In the genomic region with DNA sequence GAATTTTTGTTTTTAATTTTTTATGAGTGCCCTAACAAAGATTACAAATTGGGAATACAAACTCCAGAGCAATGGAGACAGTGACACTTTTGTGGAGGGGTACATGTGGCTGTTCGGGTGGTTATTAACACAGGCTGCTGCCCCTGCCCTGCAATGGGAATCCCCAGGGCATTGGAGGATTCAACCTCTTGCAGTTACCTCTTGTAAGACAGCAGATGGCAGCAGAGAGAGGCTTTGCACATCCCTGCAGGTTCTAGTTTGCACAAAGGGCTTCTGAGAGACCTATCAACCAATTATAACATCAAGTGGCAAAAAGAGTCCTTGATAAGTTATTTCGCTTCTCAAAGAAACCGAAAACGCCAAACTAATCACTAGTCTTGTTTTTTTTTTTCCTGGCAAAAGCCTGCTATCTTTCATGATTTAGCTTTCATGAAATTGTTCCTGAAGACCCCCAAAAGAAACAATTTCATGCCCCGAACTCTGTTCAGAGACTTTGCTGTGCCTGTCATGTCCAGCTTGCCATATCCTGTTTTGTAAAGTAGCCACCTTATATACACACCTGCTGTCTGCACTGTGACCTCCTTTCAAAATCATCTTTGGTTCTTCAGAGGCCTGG, we compare ENCODE assay signal across 8 cellular contexts. TPM values are rescaled to one million over a fixed set of nuclear protein-coding genes. Genes with fewer than 3 reads are reported as not detected.
DNase-seq lines count a peak whose midpoint lies in the region; ATAC-seq and TF ChIP-seq lines count a peak whose summit lies in the region.

No MANE protein-coding gene starts in this region.

- H3K27me3 Mint-ChIP-seq in Calu3 (ENCODE audit: unreplicated experiment) = no peaks in the 10 kb centered on the region
- H3K27me3 Mint-ChIP-seq in activated T-cell treated with anti-CD3 and anti-CD28 coated beads, Interleukin-2, amount 50 U/mL, for 24 hours = peaks cover 43% of the 10 kb centered on the region

- H3K9me3 Mint-ChIP-seq in Calu3 (ENCODE audit: low read depth, unreplicated experiment) = no peaks in the 10 kb centered on the region
- H3K9me3 Mint-ChIP-seq in activated T-cell treated with anti-CD3 and anti-CD28 coated beads, Interleukin-2, amount 50 U/mL, for 24 hours = no peaks in the 10 kb centered on the region

- H3K4me3 ChIP-seq in foreskin fibroblast (ENCODE audit: low read depth in 1 of 2, low read length in 2 of 2) = no peak overlapping the region

- H3K4me3 Mint-ChIP-seq in Calu3 (ENCODE audit: low read depth, unreplicated experiment) = no peak overlapping the region
- H3K4me3 Mint-ChIP-seq in activated T-cell treated with anti-CD3 and anti-CD28 coated beads, Interleukin-2, amount 50 U/mL, for 24 hours = no peak overlapping the region

- H3K36me3 Mint-ChIP-seq in Calu3 (ENCODE audit: insufficient read depth, unreplicated experiment) = no peaks in the 10 kb centered on the region
- H3K36me3 Mint-ChIP-seq in activated T-cell treated with anti-CD3 and anti-CD28 coated beads, Interleukin-2, amount 50 U/mL, for 24 hours (ENCODE audit: low read depth) = no peaks in the 10 kb centered on the region

- intact Hi-C loops in Calu3 (cut with micrococcal nuclease; ENCODE audit: unreplicated experiment) = loop anchor here (1.0 kb wide), 1 partner anchor 307 kb away; no protein-coding TSS in a partner anchor

- DNase-seq in Calu3 (peak; percentile 37), HT1080 (ENCODE audit: low read depth) (peak; percentile 63), NOMO-1 (lab: John Stamatoyannopoulos, UW; ENCODE audit: unreplicated experiment in 2 of 2) (peak; percentile 71 to 87), foreskin fibroblast (peak; percentile 50 to 82), omental fat pad (ENCODE audit: low spot score) (no peak)
- peak; percentile 54 for DNase-seq in activated T-cell treated with anti-CD3 and anti-CD28 coated beads, Interleukin-2, amount 50 U/mL, for 24 hours

- H3K4me1 Mint-ChIP-seq in Calu3 (ENCODE audit: low read depth, unreplicated experiment) = no peaks in the 10 kb centered on the region
- peaks cover 4% of the 10 kb centered on the region for H3K4me1 Mint-ChIP-seq in activated T-cell treated with anti-CD3 and anti-CD28 coated beads, Interleukin-2, amount 50 U/mL, for 24 hours (ENCODE audit: low read depth)

- BruUV-seq in Calu3 (replicated peaks; lab: Mats Ljungman, UMichigan) = no TSS peak

- CTCF ChIA-PET in Calu3 (lab: Charles Lee) = interaction anchor here (0.7 kb wide), 2 partner anchors 50 to 180 kb away, joined by 4 to 7 read pairs; no protein-coding TSS in a partner anchor

- ATAC-seq in GM19351 (IDR thresholded peaks at IDR 0.05; ENCODE audit: unreplicated experiment) (peak; percentile 82), omental fat pad (ENCODE audit: low FRiP score) (peak; percentile 88), HG02970 (IDR thresholded peaks at IDR 0.05; ENCODE audit: low FRiP score, unreplicated experiment) (no peak)

- TF ChIP-seq CTCF in Calu3 (IDR thresholded peaks at IDR 0.05; ENCODE audit: unreplicated experiment) (peak; percentile 58), foreskin fibroblast (IDR thresholded peaks at IDR 0.05; ENCODE audit: low read depth, low read length) (peak; percentile 83), omental fat pad (IDR thresholded peaks at IDR 0.05) (peak in 1 of 3 donors; percentile 23)

- no peak overlapping the region for H3K27ac Mint-ChIP-seq in Calu3 (ENCODE audit: unreplicated experiment)
- H3K27ac Mint-ChIP-seq in activated T-cell treated with anti-CD3 and anti-CD28 coated beads, Interleukin-2, amount 50 U/mL, for 24 hours = no peak overlapping the region

RNA-seq across cellular contexts. Expression of gene GJB2, which starts 10.4 kb away (rescaled TPM):
- total RNA-seq in Calu3 (2022) (3.9 and 4.6 TPM in 2 replicates), omental fat pad (10 to 100 TPM in 1 of 4 donors, 1 to 10 TPM in 1, under 1 TPM in 1, not detected in 1; 0.63 to 13.5 (median 7.4) TPM)
- total RNA-seq in HT1080 (2014; rRNA removed; shearing (Covaris generic)) = 13.6 and 15.5 TPM in 2 replicates
- polyA plus RNA-seq in HT1080 (2015; cell fraction: cytosol; rRNA removed) = 14.1 and 17.5 TPM in 2 replicates
- polyA plus RNA-seq in HT1080 (2015; cell fraction: nucleus; rRNA removed) = 10.7 and 10.9 TPM in 2 replicates

RNA-seq across cellular contexts. Expression of gene GJA3, which starts 21.5 kb away (rescaled TPM):
- 3.9 and 4.3 TPM in 2 replicates for total RNA-seq in Calu3 (2022)
- 0.56 and 0.84 TPM in 2 replicates for total RNA-seq in HT1080 (2014; rRNA removed; shearing (Covaris generic))
- 0.33 and 0.48 TPM in 2 replicates for polyA plus RNA-seq in HT1080 (2015; cell fraction: cytosol; rRNA removed)
- 0.41 and 0.47 TPM in 2 replicates for polyA plus RNA-seq in HT1080 (2015; cell fraction: nucleus; rRNA removed)
- total RNA-seq in omental fat pad = 1 to 10 TPM in 1 of 4 donors, under 1 TPM in 2, not detected in 1; 0.19 to 1.6 (median 0.60) TPM

RNA-seq across cellular contexts. Expression of gene GJB6, which starts 49.8 kb away (rescaled TPM):
- total RNA-seq in Calu3 (2022) = 0.24 TPM in 1 of 2 replicates, not detected in the other
- total RNA-seq in HT1080 (2014; rRNA removed; shearing (Covaris generic)) = not detected in 2 replicates
- polyA plus RNA-seq in HT1080 (2015; cell fraction: cytosol; rRNA removed) = not detected in 2 replicates
- polyA plus RNA-seq in HT1080 (2015; cell fraction: nucleus; rRNA removed) = not detected in 2 replicates
- not detected for total RNA-seq in omental fat pad
